In the genomic region with DNA sequence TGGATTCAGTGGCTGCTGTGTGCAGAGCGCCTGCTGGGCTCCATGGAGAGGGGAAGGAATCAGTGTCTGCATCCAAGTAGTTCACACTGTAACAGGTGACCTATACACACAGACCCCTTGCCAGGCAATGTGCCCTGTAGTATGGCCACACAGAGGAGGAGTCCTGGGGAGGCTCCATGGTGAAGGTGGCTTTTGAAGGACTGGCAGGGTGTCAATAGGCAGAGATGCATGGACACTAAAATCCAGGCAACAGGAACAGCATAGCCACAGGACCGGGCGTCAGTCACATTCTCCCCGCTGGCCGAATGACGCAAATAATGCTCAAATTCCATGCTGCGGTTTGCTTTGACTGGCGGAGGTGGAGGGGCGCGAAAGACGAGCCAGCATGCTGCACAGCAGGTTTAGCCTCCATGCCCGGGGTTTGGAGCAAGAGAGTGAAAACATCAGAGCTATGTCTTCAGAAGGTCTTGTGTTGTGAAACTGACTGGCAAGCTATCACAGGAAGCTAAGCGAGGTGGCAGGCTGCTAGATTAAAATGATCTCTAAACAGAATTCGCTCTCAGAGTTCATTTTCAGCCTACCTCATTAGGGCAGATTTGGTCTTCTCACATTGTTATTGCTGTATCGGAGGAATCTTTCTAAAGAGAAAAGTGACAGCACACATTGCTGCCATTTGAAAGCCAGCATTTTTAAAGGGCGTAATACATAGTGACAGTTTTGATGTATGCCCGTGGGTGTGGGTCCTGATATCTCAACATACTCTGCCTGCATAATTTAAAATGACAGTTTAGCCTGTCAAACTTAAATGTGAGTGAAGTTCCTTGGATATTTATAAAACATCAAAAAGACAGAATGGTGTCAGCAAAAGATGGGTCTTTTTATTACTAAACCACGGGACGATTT, we compare ENCODE assay signal across 8 cellular contexts. TPM values are rescaled to one million over a fixed set of nuclear protein-coding genes. Genes with fewer than 3 reads are reported as not detected.
A peak's percentile ranks its signal among the peaks of the same experiment; 100 is the strongest.
DNase-seq lines count a peak whose midpoint lies in the region; ATAC-seq and TF ChIP-seq lines count a peak whose summit lies in the region.

No MANE protein-coding gene starts in this region.

- H3K27ac Mint-ChIP-seq in activated naive CD4-positive, alpha-beta T cell treated with anti-CD3 and anti-CD28 coated beads for 36 hours, result peak overlapping the region; percentile 100

- intact Hi-C loops in activated naive CD4-positive, alpha-beta T cell treated with anti-CD3 and anti-CD28 coated beads for 36 hours (cut with micrococcal nuclease), result loop anchor here (2.0 to 5.0 kb wide), 7 partner anchors 189 to 1933 kb away; a partner anchor contains a TSS

- H3K4me1 Mint-ChIP-seq in activated naive CD4-positive, alpha-beta T cell treated with anti-CD3 and anti-CD28 coated beads for 36 hours (ENCODE audit: low read depth), result peaks cover 27% of the 10 kb centered on the region

- H3K27me3 Mint-ChIP-seq in activated naive CD4-positive, alpha-beta T cell treated with anti-CD3 and anti-CD28 coated beads for 36 hours (ENCODE audit: low read depth), result no peaks in the 10 kb centered on the region

- CTCF ChIA-PET in activated naive CD4-positive, alpha-beta T cell treated with anti-CD3 and anti-CD28 coated beads for 36 hours (lab: Charles Lee), result interaction anchor here (0.5 to 1.1 kb wide), 3 partner anchors 8 to 117 kb away, joined by 3 read pairs; no protein-coding TSS in a partner anchor

- DNase-seq in AG08396 (ENCODE audit: low spot score), result peak; percentile 80
- DNase-seq in HS-5 (ENCODE audit: low read depth), result peak; percentile 29
- no peak for DNase-seq in RWPE2 (ENCODE audit: low spot score)
- DNase-seq in activated naive CD4-positive, alpha-beta T cell treated with anti-CD3 and anti-CD28 coated beads for 36 hours, result peak; percentile 71
- peak; percentile 70 for DNase-seq in globus pallidus (ENCODE audit: low spot score)
- DNase-seq in occipital lobe (lab: John Stamatoyannopoulos, UW), result peak; percentile 48

- H3K9me3 Mint-ChIP-seq in activated naive CD4-positive, alpha-beta T cell treated with anti-CD3 and anti-CD28 coated beads for 36 hours, result no peaks in the 10 kb centered on the region

- H3K36me3 ChIP-seq in RWPE2 (ENCODE audit: low read depth) (peaks cover 21% of the 10 kb centered on the region), subcutaneous abdominal adipose tissue (ENCODE audit: control insufficient read depth in 5 of 5, insufficient read depth in 5 of 5, low read length in 5 of 5) (peaks cover 0 to 3% (median 0%) of the 10 kb centered on the region in 5 donors)

- H3K9ac ChIP-seq in subcutaneous abdominal adipose tissue (ENCODE audit: low read length in 5 of 5), result peak overlapping the region; percentile 72 to 100 (median 90)

- ATAC-seq in RWPE2 (ENCODE audit: low read depth), result peak; percentile 64
- ATAC-seq in HG03565 (IDR thresholded peaks at IDR 0.05; ENCODE audit: unreplicated experiment), result no peak

- H3K4me1 ChIP-seq in RWPE2 (ENCODE audit: insufficient read depth, poor library complexity, severe bottlenecking) (peaks cover 22% of the 10 kb centered on the region), subcutaneous abdominal adipose tissue (ENCODE audit: control insufficient read depth in 5 of 5, insufficient read depth in 5 of 5, low read length in 5 of 5) (peaks cover 7 to 38% (median 35%) of the 10 kb centered on the region in 5 donors)

- H3K36me3 Mint-ChIP-seq in activated naive CD4-positive, alpha-beta T cell treated with anti-CD3 and anti-CD28 coated beads for 36 hours (ENCODE audit: low read depth), result peaks cover 3% of the 10 kb centered on the region

- H3K4me3 Mint-ChIP-seq in activated naive CD4-positive, alpha-beta T cell treated with anti-CD3 and anti-CD28 coated beads for 36 hours, result peak overlapping the region; percentile 100

- H3K4me3 ChIP-seq in RWPE2 (ENCODE audit: severe bottlenecking) (peak overlapping the region; percentile 81), subcutaneous abdominal adipose tissue (ENCODE audit: low read depth in 1 of 5, low read length in 5 of 5) (peak overlapping the region; percentile 78 to 100 (median 95))

- H3K27ac ChIP-seq in RWPE2 (ENCODE audit: poor library complexity, severe bottlenecking) (peak overlapping the region; percentile 96), subcutaneous abdominal adipose tissue (ENCODE audit: low read depth, low read length) (peak overlapping the region; percentile 99)

- no peak for TF ChIP-seq CTCF in RWPE2 (IDR thresholded peaks at IDR 0.05; ENCODE audit: poor library complexity, severe bottlenecking)

- no peaks in the 10 kb centered on the region for H3K9me3 ChIP-seq in RWPE2 (ENCODE audit: severe bottlenecking)
- no peaks in the 10 kb centered on the region for H3K9me3 ChIP-seq in subcutaneous abdominal adipose tissue (ENCODE audit: control insufficient read depth in 5 of 5, low read length in 5 of 5)

- H3K27me3 ChIP-seq in RWPE2 (ENCODE audit: insufficient read depth, poor library complexity, severe bottlenecking) (no peaks in the 10 kb centered on the region), subcutaneous abdominal adipose tissue (ENCODE audit: control insufficient read depth in 5 of 5, insufficient read depth in 4 of 5, low read length in 5 of 5) (no peaks in the 10 kb centered on the region)

RNA-seq across cellular contexts. Expression of a gene that starts 1.1 kb away (rescaled TPM):
- 10 to 100 TPM; 23.2 TPM for total RNA-seq in activated naive CD4-positive, alpha-beta T cell treated with anti-CD3 and anti-CD28 coated beads for 36 hours
- total RNA-seq in occipital lobe, result 68.8 TPM

RNA-seq across cellular contexts. Expression of a gene that starts 58.0 kb away (rescaled TPM):
- 10 to 100 TPM; 30.4 to 34.3 TPM for total RNA-seq in activated naive CD4-positive, alpha-beta T cell treated with anti-CD3 and anti-CD28 coated beads for 36 hours
- 17.6 TPM for total RNA-seq in occipital lobe
